ENCODE assay signal across 1 cellular context in genomic region chr5:16090270-16090669, GRCh38.
TF ChIP-seq lines count a peak whose summit lies in the region.

No MANE protein-coding gene starts in this region.

TF ChIP-seq in GM23338, 12 proteins besides CTCF, POLR2A, EP300 and RAD21 (continued from another document):
- TF ChIP-seq REST (IDR thresholded peaks at IDR 0.05; ENCODE audit: unreplicated experiment) (no peak), CREB1 (CRISPR knock-in tag; IDR thresholded peaks at IDR 0.05; ENCODE audit: low read depth) (no peak)
